Comparison of ENCODE assay signal across 11 cellular contexts in the genomic region with DNA sequence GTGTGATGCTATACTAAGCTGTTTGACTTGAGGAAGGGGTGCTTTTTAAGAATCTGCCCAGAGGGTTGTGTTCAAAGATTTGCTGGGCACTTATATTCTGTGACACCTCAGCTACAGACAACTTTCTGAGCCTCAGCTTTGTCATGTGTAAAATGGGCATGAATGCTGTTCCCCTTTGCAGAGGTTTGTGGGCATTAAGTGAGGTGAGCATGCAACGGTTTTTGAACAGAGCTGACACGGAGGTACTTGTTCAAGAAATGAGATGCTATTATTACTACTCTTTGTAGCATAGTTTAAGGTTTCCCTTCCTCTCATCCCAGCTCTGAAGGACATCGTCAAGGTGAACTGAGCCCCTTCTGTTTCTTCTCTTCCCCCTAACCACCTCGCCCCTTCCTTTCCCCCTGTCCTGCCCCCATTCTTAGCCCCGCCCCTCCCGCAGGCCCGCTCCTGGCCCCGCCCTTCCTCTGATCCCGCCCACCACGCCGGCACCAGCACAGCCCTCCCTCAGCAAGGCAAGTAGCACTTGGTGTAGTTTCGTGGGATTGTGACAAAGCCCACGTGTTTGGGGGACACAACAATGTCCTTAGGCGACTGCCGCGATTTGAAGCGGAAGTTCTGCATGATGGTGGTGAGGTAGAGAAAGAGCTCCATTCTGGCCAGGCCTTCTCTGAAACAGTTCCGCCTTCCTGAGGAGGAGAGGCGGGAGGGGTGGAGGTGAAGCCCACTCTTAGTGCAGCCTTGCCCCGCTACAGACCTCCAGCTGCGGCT. TPM values are rescaled to one million over a fixed set of nuclear protein-coding genes. Genes with fewer than 3 reads are reported as not detected.
A peak's percentile ranks its signal among the peaks of the same experiment; 100 is the strongest.
DNase-seq lines count a peak whose midpoint lies in the region; ATAC-seq, FAIRE-seq and TF ChIP-seq lines count a peak whose summit lies in the region.
"Had no signal": no experiment of that assay in that cellular context is flagged by ENCODE, and none has a peak within 500 bp of the region (broad histone marks: within the 10 kb centered on the region; RNA-seq: fewer than 3 reads in every experiment).

No MANE protein-coding gene starts in this region.

- H3K27me3 ChIP-seq in GM12878 (replicated peaks in 1 of 2; ENCODE audit: control insufficient read depth in 2 of 2, insufficient read depth in 2 of 2, low read length in 1 of 2): no peaks in the 10 kb centered on the region; a peak in 2 of 4 replicates
- no peaks in the 10 kb centered on the region for H3K27me3 ChIP-seq in prostate gland (replicated peaks; ENCODE audit: insufficient read depth)

- H2AFZ ChIP-seq in GM12878 (ENCODE audit: control insufficient read depth, low read depth, low read length) (peak overlapping the region; percentile 22), OCI-LY7 (ENCODE audit: low read length) (no peak overlapping the region)

- H3K4me1 ChIP-seq in ES-I3 (ENCODE audit: insufficient read depth, low read length) (no peaks in the 10 kb centered on the region), GM12878 (ENCODE audit: control insufficient read depth, insufficient read depth, low read length) (no peaks in the 10 kb centered on the region), prostate gland (replicated peaks) (no peaks in the 10 kb centered on the region), OCI-LY7 (ENCODE audit: insufficient read depth, low read length, poor library complexity, severe bottlenecking) (no peaks in the 10 kb centered on the region)

- H3K9me2 ChIP-seq in OCI-LY7 (ENCODE audit: insufficient read depth, low read length): no peaks in the 10 kb centered on the region

- CTCF ChIA-PET in GM12878 (lab: Yijun Ruan, JAX) (interaction anchor here (1.1 to 1.9 kb wide), 4 partner anchors 21 to 246 kb away, joined by 3 to 5 read pairs (median 4); no protein-coding TSS in a partner anchor), OCI-LY7 (lab: Charles Lee; ENCODE audit: unreplicated experiment) (no interaction called here)

- H3K79me2 ChIP-seq in GM12878 (ENCODE audit: control insufficient read depth, insufficient read depth, low read length) (no peaks in the 10 kb centered on the region), OCI-LY7 (ENCODE audit: insufficient read depth, low read depth, low read length) (no peaks in the 10 kb centered on the region)

- WGBS in GM12878 (ENCODE audit: insufficient coverage, insufficient replicate concordance, low lambda C conversion rate, missing lambda C conversion rate): 0% methylated on average over 13 of the region's 21 CpGs
- WGBS in prostate gland: 26% methylated on average over 21 of the region's 21 CpGs

- H3K9me3 ChIP-seq in ES-I3 (ENCODE audit: control insufficient read depth, insufficient read depth, low read length) (no peaks in the 10 kb centered on the region), GM12878 (replicated peaks; ENCODE audit: control insufficient read depth, insufficient read depth, low read length) (no peaks in the 10 kb centered on the region), prostate gland (no peaks in the 10 kb centered on the region), OCI-LY7 (ENCODE audit: low read length) (no peaks in the 10 kb centered on the region)

- TF ChIP-seq POLR2A in GM12878 (IDR thresholded peaks at IDR 0.05; ENCODE audit: low read depth, low read length): no peak
- no peak for TF ChIP-seq POLR2A in prostate gland (IDR thresholded peaks at IDR 0.05)

- H3K36me3 ChIP-seq in ES-I3 (ENCODE audit: insufficient read depth, low read length): no peaks in the 10 kb centered on the region
- no peaks in the 10 kb centered on the region for H3K36me3 ChIP-seq in GM12878 (ENCODE audit: control insufficient read depth in 2 of 2, insufficient read depth in 2 of 2, low read length in 1 of 2)
- no peaks in the 10 kb centered on the region for H3K36me3 ChIP-seq in prostate gland
- no peaks in the 10 kb centered on the region for H3K36me3 ChIP-seq in OCI-LY7 (ENCODE audit: insufficient read depth, low read length)

- H3K4me2 ChIP-seq in GM12878 (ENCODE audit: control insufficient read depth, insufficient read depth) (no peak overlapping the region), OCI-LY7 (ENCODE audit: low read length) (no peak overlapping the region)

- H3K9ac ChIP-seq in ES-I3 (ENCODE audit: low read depth, low read length) (peak overlapping the region; percentile 34; the same call in 1 of the 2 replicates), GM12878 (ENCODE audit: control insufficient read depth, insufficient read depth, low read length) (no peak overlapping the region)

- H4K20me1 ChIP-seq in GM12878 (ENCODE audit: control insufficient read depth, insufficient read depth): no peaks in the 10 kb centered on the region; the same call in 1 of the 2 replicates
- H4K20me1 ChIP-seq in OCI-LY7 (ENCODE audit: insufficient read depth, low read length): no peaks in the 10 kb centered on the region

- SMC1A ChIA-PET in GM12878 (lab: Charles Lee; ENCODE audit: uncharacterized antibody, unreplicated experiment): no interaction called here

- no peak for TF ChIP-seq RAD21 in GM12878 (IDR thresholded peaks at IDR 0.05; ENCODE audit: insufficient read depth, low read depth, low read length)

- BruUV-seq in GM12878 (replicated peaks; lab: Mats Ljungman, UMichigan): no TSS peak
- BruUV-seq in OCI-LY7 (replicated peaks; lab: Mats Ljungman, UMichigan): no TSS peak

- TF ChIP-seq CTCF in GM12878 (IDR thresholded peaks at IDR 0.05 in 2 of 3, conservative IDR thresholded peaks at IDR 0.05 in 1 of 3; ENCODE audit: control insufficient read depth in 2 of 3, extremely low read depth in 1 of 3, insufficient read depth in 1 of 3, low read depth in 3 of 3, low read length in 3 of 3) (no peak), prostate gland (IDR thresholded peaks at IDR 0.05) (no peak), OCI-LY7 (conservative IDR thresholded peaks at IDR 0.05; ENCODE audit: low read length) (no peak)

- ATAC-seq in GM12878 (peak; percentile 73), HG02870 (IDR thresholded peaks at IDR 0.05; ENCODE audit: unreplicated experiment) (no peak), GM19035 (IDR thresholded peaks at IDR 0.05; ENCODE audit: unreplicated experiment) (no peak)

- H3K27ac ChIP-seq in GM12878 (ENCODE audit: control insufficient read depth, insufficient read depth): no peak overlapping the region
- no peak overlapping the region for H3K27ac ChIP-seq in prostate gland
- no peak overlapping the region for H3K27ac ChIP-seq in OCI-LY7 (ENCODE audit: low read depth, low read length, poor library complexity, severe bottlenecking)

- DNase-seq in activated CD4-positive, CD25-positive, alpha-beta regulatory T cell treated with anti-CD3 and anti-CD28 coated beads, Interleukin-2, amount 50 U/mL, for 16 hours (ENCODE audit: low read depth, low spot score): peak; percentile 7
- DNase-seq in GM12878 (ENCODE audit: low read depth, low spot score): no peak
- peak; percentile 81 for DNase-seq in stimulated activated CD4-positive, alpha-beta T cell treated with anti-CD3 and anti-CD28 coated beads, Interleukin-15, amount 100 ng/mL, for 24 hours
- DNase-seq in prostate gland (ENCODE audit: low spot score): no peak
- DNase-seq in OCI-LY7 (ENCODE audit: low spot score): no peak
- DNase-seq: DND-41 had no signal

- RAD21 ChIA-PET in GM12878 (lab: Charles Lee; ENCODE audit: unreplicated experiment): interaction anchor here (0.9 kb wide), 1 partner anchor 245 kb away, joined by 3 read pairs; no protein-coding TSS in a partner anchor

- intact Hi-C loops in GM12878 (cut with micrococcal nuclease; ENCODE audit: unreplicated experiment) (no loop called here), prostate gland (cut with DNase I) (loop anchor here (10.0 kb wide), 1 partner anchor 243 kb away; no protein-coding TSS in a partner anchor), OCI-LY7 (cut with micrococcal nuclease; ENCODE audit: unreplicated experiment) (no loop called here)

- in situ Hi-C loops in GM12878 (cut with MboI): no loop called here

- H3K4me3 ChIP-seq in GM12878: no peak overlapping the region; the same call in 1 of the 2 replicates
- H3K4me3 ChIP-seq in prostate gland: peak overlapping the region in 1 of 2 donors; percentile 4
- H3K4me3 ChIP-seq in OCI-LY7 (ENCODE audit: low read depth, low read length, poor library complexity, severe bottlenecking): no peak overlapping the region

- peak; percentile 38 for FAIRE-seq in GM12878 (lab: Jason Lieb, UNC)

- POLR2A ChIA-PET in GM12878 (lab: Charles Lee) (no interaction called here), OCI-LY7 (lab: Charles Lee) (no interaction called here)

- no peak for TF ChIP-seq EP300 in GM12878 (IDR thresholded peaks at IDR 0.05; ENCODE audit: borderline replicate concordance in 1 of 2, control insufficient read depth in 1 of 2, low read depth in 2 of 2, low read length in 2 of 2)

RNA-seq across cellular contexts. Expression of a gene that starts 26.1 kb away (rescaled TPM):
- not detected in 2 replicates for total RNA-seq in GM12878 (2013; cell fraction: nucleolus; rRNA removed)
- total RNA-seq in GM12878 (2014; rRNA removed): not detected in 2 replicates
- total RNA-seq in GM12878 (2014; rRNA removed; fragmentation: Illumina TruSeq; extraction: Trizol): not detected in 2 replicates
- total RNA-seq in GM12878 (2021): not detected in 2 replicates
- not detected for polyA plus RNA-seq in GM12878 (2011; ENCODE audit: low read depth)
- polyA plus RNA-seq in GM12878 (2011; rRNA removed): not detected in 2 replicates
- not detected in 2 replicates for polyA plus RNA-seq in GM12878 (2011; cell fraction: cytosol; rRNA removed)
- not detected in 2 replicates for polyA plus RNA-seq in GM12878 (2011; cell fraction: nucleus; rRNA removed)
- polyA plus RNA-seq in GM12878 (2012): not detected in 2 replicates
- not detected in 2 replicates for polyA plus RNA-seq in GM12878 (2014; fragmentation: Illumina TruSeq; extraction: Trizol)
- not detected for polyA plus RNA-seq in GM12878 (2014; fragmentation: Nextera tagmentation; extraction: Ambion mirVana)
- not detected in 2 replicates for polyA plus RNA-seq in GM12878 (2014; rRNA removed)
- polyA plus RNA-seq in GM12878 (2016; fragmentation: Nextera tagmentation; extraction: Ambion mirVana): not detected
- not detected in 2 replicates for polyA minus RNA-seq in GM12878 (2011; rRNA and poly(A)+ RNA removed)
- polyA minus RNA-seq in GM12878 (2011; cell fraction: cytosol; rRNA and poly(A)+ RNA removed): not detected in 2 replicates
- polyA minus RNA-seq in GM12878 (2011; cell fraction: nucleus; rRNA and poly(A)+ RNA removed): not detected in 2 replicates
- total RNA-seq in prostate gland: not detected
- not detected in 2 replicates for total RNA-seq in OCI-LY7 (2014; rRNA removed; shearing (Covaris generic))
- not detected in 2 replicates for total RNA-seq in OCI-LY7 (2022)
- total RNA-seq: epithelial cell of proximal tubule, pulmonary artery endothelial cell had no signal

RNA-seq across cellular contexts. Expression of a gene that starts 57.9 kb away (rescaled TPM):
- total RNA-seq in GM12878 (2013; cell fraction: nucleolus; rRNA removed): not detected in 2 replicates
- total RNA-seq in GM12878 (2014; rRNA removed) (not detected in 2 replicates), GM12878 (2014; rRNA removed; fragmentation: Illumina TruSeq; extraction: Trizol) (not detected in 2 replicates), GM12878 (2021) (0.58 and 0.97 TPM in 2 replicates), prostate gland (1 to 10 TPM in 1 of 2 donors, not detected in 1; 1.1 TPM), OCI-LY7 (2022) (not detected in 2 replicates)
- not detected for polyA plus RNA-seq in GM12878 (2011; ENCODE audit: low read depth)
- polyA plus RNA-seq in GM12878 (2011; rRNA removed) (not detected in 2 replicates), GM12878 (2014; fragmentation: Illumina TruSeq; extraction: Trizol) (not detected in 2 replicates), GM12878 (2014; fragmentation: Nextera tagmentation; extraction: Ambion mirVana) (not detected), GM12878 (2014; rRNA removed) (not detected in 2 replicates), GM12878 (2016; fragmentation: Nextera tagmentation; extraction: Ambion mirVana) (not detected)
- not detected in 2 replicates for polyA plus RNA-seq in GM12878 (2011; cell fraction: cytosol; rRNA removed)
- not detected in 2 replicates for polyA plus RNA-seq in GM12878 (2011; cell fraction: nucleus; rRNA removed)
- not detected in 2 replicates for polyA plus RNA-seq in GM12878 (2012)
- polyA minus RNA-seq in GM12878 (2011; rRNA and poly(A)+ RNA removed): not detected in 2 replicates
- polyA minus RNA-seq in GM12878 (2011; cell fraction: cytosol; rRNA and poly(A)+ RNA removed): not detected in 2 replicates
- not detected in 2 replicates for polyA minus RNA-seq in GM12878 (2011; cell fraction: nucleus; rRNA and poly(A)+ RNA removed)
- not detected in 2 replicates for total RNA-seq in OCI-LY7 (2014; rRNA removed; shearing (Covaris generic))
- total RNA-seq: epithelial cell of proximal tubule, pulmonary artery endothelial cell had no signal

Comparison
In these comparisons a context has a peak if more than half of its experiments do, and no peak if none do; other contexts are left out.
1. DNase-seq: peak in activated CD4-positive, CD25-positive, alpha-beta regulatory T cell treated with anti-CD3 and anti-CD28 coated beads, Interleukin-2, amount 50 U/mL, for 16 hours (single experiment) and stimulated activated CD4-positive, alpha-beta T cell treated with anti-CD3 and anti-CD28 coated beads, Interleukin-15, amount 100 ng/mL, for 24 hours (single experiment); none in GM12878 (single experiment), prostate gland (single experiment) and OCI-LY7 (single experiment).